ENCODE assay signal across 8 cellular contexts in the genomic region with DNA sequence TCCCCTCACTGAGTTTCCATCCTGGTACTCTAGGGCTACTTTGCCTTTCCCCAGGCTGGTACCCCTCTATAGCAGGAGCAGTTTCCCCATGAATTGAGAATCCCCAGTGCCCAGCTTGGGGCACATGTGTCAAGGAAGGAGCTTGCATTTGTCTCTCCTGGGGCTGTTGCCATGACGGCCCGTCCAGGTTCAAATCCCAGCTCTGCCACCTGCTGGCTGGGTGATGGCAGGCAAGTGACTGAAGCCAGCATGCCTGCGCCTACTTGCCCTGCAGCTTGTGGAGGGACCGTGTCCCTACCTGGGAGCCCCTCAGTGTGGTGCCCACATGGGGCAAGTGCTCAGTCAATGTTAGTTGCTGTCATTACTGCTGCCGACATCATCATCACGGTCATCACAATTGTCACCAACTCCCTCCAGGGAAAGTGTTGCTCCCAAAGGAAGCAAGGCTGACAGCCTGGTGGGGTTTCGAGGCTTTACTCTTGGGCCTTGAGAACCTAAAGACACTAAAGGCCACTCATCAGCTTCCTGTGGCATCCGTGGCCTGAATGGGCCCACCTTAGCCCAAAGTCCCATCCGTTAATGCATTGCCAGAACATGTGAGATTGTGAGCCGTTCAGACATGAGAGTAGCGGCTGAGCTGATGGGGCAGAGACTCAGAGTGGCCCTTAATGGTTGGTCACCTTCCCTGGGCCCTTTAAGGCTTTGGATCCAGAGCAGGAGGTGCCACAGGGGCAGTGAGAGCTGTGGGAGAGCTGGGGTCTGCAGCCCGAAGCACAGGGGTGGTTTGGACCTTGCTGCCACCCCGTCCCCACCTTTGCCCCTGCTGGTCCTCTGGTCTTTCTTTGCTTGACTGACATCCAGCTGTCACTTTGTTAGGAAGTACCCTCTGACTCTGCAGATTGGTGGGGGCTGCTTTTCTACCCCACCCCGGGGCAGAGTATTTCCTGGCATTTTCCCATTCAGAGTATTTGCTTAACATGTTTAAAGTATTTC.
DNase-seq lines count a peak whose midpoint lies in the region; ATAC-seq, FAIRE-seq and TF ChIP-seq lines count a peak whose summit lies in the region.

No MANE protein-coding gene starts in this region.

- ATAC-seq in upper lobe of left lung (ENCODE audit: low FRiP score in 2 of 2) (peak in 1 of 2 donors; percentile 21), GM18498 (IDR thresholded peaks at IDR 0.05; ENCODE audit: unreplicated experiment) (no peak)

- H4K20me1 ChIP-seq in MM.1S (ENCODE audit: insufficient read depth, low read length): no peaks in the 10 kb centered on the region

- H3K4me3 ChIP-seq in MM.1S (ENCODE audit: low read length): no peak overlapping the region
- no peak overlapping the region for H3K4me3 ChIP-seq in epithelial cell of esophagus (ENCODE audit: low read length)
- H3K4me3 ChIP-seq in upper lobe of left lung: no peak overlapping the region

- no peak overlapping the region for H3K9ac ChIP-seq in MM.1S (ENCODE audit: low read length)

- FAIRE-seq in D721Med (lab: Jason Lieb, UNC) (no peak), HTR-8/SVneo (lab: Jason Lieb, UNC) (no peak)

- H3K36me3 Mint-ChIP-seq in nephron (ENCODE audit: low read depth): no peaks in the 10 kb centered on the region

- H3K79me2 ChIP-seq in MM.1S (ENCODE audit: low read length): no peaks in the 10 kb centered on the region

- TF ChIP-seq CTCF in D721Med (IDR thresholded peaks at IDR 0.05; ENCODE audit: insufficient read depth, missing control alignments) (peak; percentile 35), MM.1S (IDR thresholded peaks at IDR 0.05; ENCODE audit: low read length) (peak; percentile 38), epithelial cell of esophagus (IDR thresholded peaks at IDR 0.05; ENCODE audit: insufficient read depth, low read depth, low read length, missing control alignments) (peak; percentile 71), nephron (IDR thresholded peaks at IDR 0.05; ENCODE audit: unreplicated experiment in 3 of 3) (peak in 2 of 3 experiments; percentile 18 to 23), upper lobe of left lung (IDR thresholded peaks at IDR 0.05) (peak in 5 of 6 experiments; percentile 32 to 65 (median 57))

- H3K9me3 Mint-ChIP-seq in nephron: no peaks in the 10 kb centered on the region

- H3K4me3 Mint-ChIP-seq in nephron: no peak overlapping the region

- H3K4me2 ChIP-seq in MM.1S (ENCODE audit: low read depth, low read length): no peak overlapping the region

- no peak for TF ChIP-seq EP300 in upper lobe of left lung (IDR thresholded peaks at IDR 0.05)

- H3K27me3 Mint-ChIP-seq in nephron (ENCODE audit: low read depth): no peaks in the 10 kb centered on the region

- no peak for TF ChIP-seq POLR2A in upper lobe of left lung (IDR thresholded peaks at IDR 0.05)

- H2AFZ ChIP-seq in MM.1S (ENCODE audit: low read length): no peak overlapping the region

- no peak overlapping the region for H3K27ac ChIP-seq in MM.1S (ENCODE audit: low read length)
- H3K27ac ChIP-seq in upper lobe of left lung: no peak overlapping the region

- H3K4me1 ChIP-seq in MM.1S (ENCODE audit: low read length) (no peaks in the 10 kb centered on the region), upper lobe of left lung (peaks cover 0 to 8% (median 3%) of the 10 kb centered on the region in 4 donors)

- H3K36me3 ChIP-seq in MM.1S (replicated peaks; ENCODE audit: insufficient read depth, low read length) (no peaks in the 10 kb centered on the region), upper lobe of left lung (peaks cover 0 to 5% (median 2%) of the 10 kb centered on the region in 4 donors)

- H3K27me3 ChIP-seq in MM.1S (replicated peaks; ENCODE audit: insufficient read depth, low read length) (no peaks in the 10 kb centered on the region), upper lobe of left lung (no peaks in the 10 kb centered on the region)

- H3K9me2 ChIP-seq in MM.1S (replicated peaks; ENCODE audit: insufficient read depth, low read length): no peaks in the 10 kb centered on the region

- DNase-seq in D721Med (ENCODE audit: insufficient read length, low spot score) (peak; percentile 18), MM.1S (peak; percentile 11), epithelial cell of esophagus (ENCODE audit: low read depth) (peak; percentile 69), upper lobe of left lung (peak in 1 of 2 donors; percentile 63), HTR-8/SVneo (ENCODE audit: insufficient read length, low spot score) (no peak)
- DNase-seq in activated CD8-positive, alpha-beta memory T cell treated with anti-CD3 and anti-CD28 coated beads for 1 hour (ENCODE audit: extremely low read depth in 1 of 2, low read depth in 1 of 2): peak; percentile 33

- no peaks in the 10 kb centered on the region for H3K9me3 ChIP-seq in MM.1S (replicated peaks; ENCODE audit: insufficient read depth, low read length)
- no peaks in the 10 kb centered on the region for H3K9me3 ChIP-seq in upper lobe of left lung

- 83 to 85% methylated on average over 4 to 14 of the region's 14 CpGs for WGBS in upper lobe of left lung, 2 donors

- no peaks in the 10 kb centered on the region for H3F3A ChIP-seq in MM.1S (ENCODE audit: insufficient read depth, low read length)

- H3K27ac Mint-ChIP-seq in nephron: no peak overlapping the region

- peaks cover 28% of the 10 kb centered on the region for H3K4me1 Mint-ChIP-seq in nephron

Comparison
In these comparisons a context has a peak if more than half of its experiments do, and no peak if none do; other contexts are left out.
1. CTCF ChIP-seq: peak in every context shown above with its lines; median percentile 71 in epithelial cell of esophagus; 57 in upper lobe of left lung; 38 in MM.1S; 35 in D721Med; 20 in nephron.